Comparison of ENCODE assay signal across 1 cellular context in the genomic region with DNA sequence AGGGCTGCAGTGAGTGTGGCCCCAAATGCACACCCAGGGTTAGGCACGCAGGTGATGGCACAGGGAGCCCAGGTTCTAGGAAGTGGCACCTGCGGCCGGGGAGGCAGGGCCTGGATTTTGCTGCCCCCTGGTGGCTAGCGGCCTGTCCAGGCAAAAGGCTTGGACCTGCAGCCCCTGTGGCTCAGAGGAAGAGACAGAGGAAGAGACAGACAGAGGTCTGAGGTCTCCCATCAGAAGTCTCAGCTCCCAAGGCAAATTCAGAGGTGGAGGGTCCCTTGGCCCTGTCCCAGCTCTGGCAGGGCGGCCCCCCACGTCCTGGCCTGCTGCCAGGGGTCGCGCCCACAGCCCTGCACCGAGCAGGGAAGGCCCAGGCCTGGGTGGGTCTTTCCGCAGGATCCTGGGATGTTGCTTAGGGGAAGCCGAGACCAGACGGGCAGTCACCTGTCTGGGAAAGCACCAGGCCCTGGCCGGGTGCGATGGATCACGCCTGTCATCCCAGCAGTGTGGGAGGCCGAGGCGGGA.
TF ChIP-seq lines count a peak whose summit lies in the region.

No MANE protein-coding gene starts in this region.

TF ChIP-seq in K562, 482 proteins besides CTCF, POLR2A, EP300 and RAD21 (continued from another document and continues in another):
- 0 out of 4 replicates have a peak, but pooled peaks of 1 of the 2 experiments have one; percentile 18 for TF ChIP-seq TEAD1 (CRISPR knock-in tag; IDR thresholded peaks at IDR 0.05)
- TF ChIP-seq CEBPG (CRISPR knock-in tag; IDR thresholded peaks at IDR 0.05): no peak
- TF ChIP-seq CEBPG (tag; conservative IDR thresholded peaks at IDR 0.05 in 1 of 2, IDR thresholded peaks at IDR 0.05 in 1 of 2): no peak
- no peak; the same call in 1 of the 2 replicates for TF ChIP-seq MXI1 (IDR thresholded peaks at IDR 0.05; ENCODE audit: low read depth, low read length)
- peak; percentile 74; the same call in 1 of the 2 replicates for TF ChIP-seq SMARCA5 (IDR thresholded peaks at IDR 0.05)
- TF ChIP-seq ARID2 (IDR thresholded peaks at IDR 0.05): peak; percentile 87
- TF ChIP-seq ZNF41 (CRISPR knock-in tag; conservative IDR thresholded peaks at IDR 0.05): no peak
- no peak for TF ChIP-seq ZNF277 (CRISPR knock-in tag; IDR thresholded peaks at IDR 0.05; ENCODE audit: borderline replicate concordance)
- no peak for TF ChIP-seq ZNF707 (CRISPR knock-in tag; conservative IDR thresholded peaks at IDR 0.05)
- 0 out of 2 replicates have a peak, but pooled peaks have one; percentile 55 for TF ChIP-seq CBX1 (IDR thresholded peaks at IDR 0.05; ENCODE audit: low read depth)
- no peak for TF ChIP-seq CREBBP (IDR thresholded peaks at IDR 0.05; ENCODE audit: low read depth, low read length)
- TF ChIP-seq, protein P1, sequence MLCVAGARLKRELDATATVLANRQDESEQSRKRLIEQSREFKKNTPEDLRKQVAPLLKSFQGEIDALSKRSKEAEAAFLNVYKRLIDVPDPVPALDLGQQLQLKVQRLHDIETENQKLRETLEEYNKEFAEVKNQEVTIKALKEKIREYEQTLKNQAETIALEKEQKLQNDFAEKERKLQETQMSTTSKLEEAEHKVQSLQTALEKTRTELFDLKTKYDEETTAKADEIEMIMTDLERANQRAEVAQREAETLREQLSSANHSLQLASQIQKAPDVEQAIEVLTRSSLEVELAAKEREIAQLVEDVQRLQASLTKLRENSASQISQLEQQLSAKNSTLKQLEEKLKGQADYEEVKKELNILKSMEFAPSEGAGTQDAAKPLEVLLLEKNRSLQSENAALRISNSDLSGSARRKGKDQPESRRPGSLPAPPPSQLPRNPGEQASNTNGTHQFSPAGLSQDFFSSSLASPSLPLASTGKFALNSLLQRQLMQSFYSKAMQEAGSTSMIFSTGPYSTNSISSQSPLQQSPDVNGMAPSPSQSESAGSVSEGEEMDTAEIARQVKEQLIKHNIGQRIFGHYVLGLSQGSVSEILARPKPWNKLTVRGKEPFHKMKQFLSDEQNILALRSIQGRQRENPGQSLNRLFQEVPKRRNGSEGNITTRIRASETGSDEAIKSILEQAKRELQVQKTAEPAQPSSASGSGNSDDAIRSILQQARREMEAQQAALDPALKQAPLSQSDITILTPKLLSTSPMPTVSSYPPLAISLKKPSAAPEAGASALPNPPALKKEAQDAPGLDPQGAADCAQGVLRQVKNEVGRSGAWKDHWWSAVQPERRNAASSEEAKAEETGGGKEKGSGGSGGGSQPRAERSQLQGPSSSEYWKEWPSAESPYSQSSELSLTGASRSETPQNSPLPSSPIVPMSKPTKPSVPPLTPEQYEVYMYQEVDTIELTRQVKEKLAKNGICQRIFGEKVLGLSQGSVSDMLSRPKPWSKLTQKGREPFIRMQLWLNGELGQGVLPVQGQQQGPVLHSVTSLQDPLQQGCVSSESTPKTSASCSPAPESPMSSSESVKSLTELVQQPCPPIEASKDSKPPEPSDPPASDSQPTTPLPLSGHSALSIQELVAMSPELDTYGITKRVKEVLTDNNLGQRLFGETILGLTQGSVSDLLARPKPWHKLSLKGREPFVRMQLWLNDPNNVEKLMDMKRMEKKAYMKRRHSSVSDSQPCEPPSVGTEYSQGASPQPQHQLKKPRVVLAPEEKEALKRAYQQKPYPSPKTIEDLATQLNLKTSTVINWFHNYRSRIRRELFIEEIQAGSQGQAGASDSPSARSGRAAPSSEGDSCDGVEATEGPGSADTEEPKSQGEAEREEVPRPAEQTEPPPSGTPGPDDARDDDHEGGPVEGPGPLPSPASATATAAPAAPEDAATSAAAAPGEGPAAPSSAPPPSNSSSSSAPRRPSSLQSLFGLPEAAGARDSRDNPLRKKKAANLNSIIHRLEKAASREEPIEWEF (CRISPR knock-in tag; IDR thresholded peaks at IDR 0.05): no peak
- no peak for TF ChIP-seq POU5F1 (IDR thresholded peaks at IDR 0.05; ENCODE audit: borderline replicate concordance, low read depth, low read length, partially characterized antibody)
- TF ChIP-seq KAT8 (IDR thresholded peaks at IDR 0.05; ENCODE audit: low read depth): no peak
- TF ChIP-seq ZNF133 (CRISPR knock-in tag; IDR thresholded peaks at IDR 0.05): no peak
- TF ChIP-seq, protein P2, sequence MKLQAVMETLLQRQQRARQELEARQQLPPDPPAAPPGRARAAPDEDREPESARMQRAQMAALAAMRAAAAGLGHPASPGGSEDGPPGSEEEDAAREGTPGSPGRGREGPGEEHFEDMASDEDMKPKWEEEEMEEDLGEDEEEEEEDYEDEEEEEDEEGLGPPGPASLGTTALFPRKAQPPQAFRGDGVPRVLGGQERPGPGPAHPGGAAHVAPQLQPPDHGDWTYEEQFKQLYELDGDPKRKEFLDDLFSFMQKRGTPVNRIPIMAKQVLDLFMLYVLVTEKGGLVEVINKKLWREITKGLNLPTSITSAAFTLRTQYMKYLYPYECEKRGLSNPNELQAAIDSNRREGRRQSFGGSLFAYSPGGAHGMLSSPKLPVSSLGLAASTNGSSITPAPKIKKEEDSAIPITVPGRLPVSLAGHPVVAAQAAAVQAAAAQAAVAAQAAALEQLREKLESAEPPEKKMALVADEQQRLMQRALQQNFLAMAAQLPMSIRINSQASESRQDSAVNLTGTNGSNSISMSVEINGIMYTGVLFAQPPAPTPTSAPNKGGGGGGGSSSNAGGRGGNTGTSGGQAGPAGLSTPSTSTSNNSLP (IDR thresholded peaks at IDR 0.05; ENCODE audit: borderline replicate concordance, low read depth, low read length): no peak
- no peak for TF ChIP-seq MED1 (CRISPR knock-in tag; IDR thresholded peaks at IDR 0.05; ENCODE audit: borderline replicate concordance)
- TF ChIP-seq TCF15 (CRISPR knock-in tag; IDR thresholded peaks at IDR 0.05): no peak
- TF ChIP-seq, protein P3, sequence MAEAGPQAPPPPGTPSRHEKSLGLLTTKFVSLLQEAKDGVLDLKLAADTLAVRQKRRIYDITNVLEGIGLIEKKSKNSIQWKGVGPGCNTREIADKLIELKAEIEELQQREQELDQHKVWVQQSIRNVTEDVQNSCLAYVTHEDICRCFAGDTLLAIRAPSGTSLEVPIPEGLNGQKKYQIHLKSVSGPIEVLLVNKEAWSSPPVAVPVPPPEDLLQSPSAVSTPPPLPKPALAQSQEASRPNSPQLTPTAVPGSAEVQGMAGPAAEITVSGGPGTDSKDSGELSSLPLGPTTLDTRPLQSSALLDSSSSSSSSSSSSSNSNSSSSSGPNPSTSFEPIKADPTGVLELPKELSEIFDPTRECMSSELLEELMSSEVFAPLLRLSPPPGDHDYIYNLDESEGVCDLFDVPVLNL (CRISPR knock-in tag; IDR thresholded peaks at IDR 0.05; ENCODE audit: low read depth): no peak
- TF ChIP-seq ASH1L (IDR thresholded peaks at IDR 0.05; ENCODE audit: borderline replicate concordance, low read depth, partially characterized antibody): no peak
- TF ChIP-seq SMAD1 (IDR thresholded peaks at IDR 0.05; ENCODE audit: low read depth, low read length, partially characterized antibody): no peak
- TF ChIP-seq NFE2 (IDR thresholded peaks at IDR 0.05; ENCODE audit: low read depth): no peak
- TF ChIP-seq ATF6 (CRISPR knock-in tag; IDR thresholded peaks at IDR 0.05): 0 out of 2 replicates have a peak, but pooled peaks have one; percentile 80
- 0 out of 2 replicates have a peak, but pooled peaks have one; percentile 1 for TF ChIP-seq RBFOX2 (IDR thresholded peaks at IDR 0.05; ENCODE audit: low read depth, low read length)
- no peak for TF ChIP-seq HDAC8 (tag; IDR thresholded peaks at IDR 0.05)
- TF ChIP-seq, protein P4, sequence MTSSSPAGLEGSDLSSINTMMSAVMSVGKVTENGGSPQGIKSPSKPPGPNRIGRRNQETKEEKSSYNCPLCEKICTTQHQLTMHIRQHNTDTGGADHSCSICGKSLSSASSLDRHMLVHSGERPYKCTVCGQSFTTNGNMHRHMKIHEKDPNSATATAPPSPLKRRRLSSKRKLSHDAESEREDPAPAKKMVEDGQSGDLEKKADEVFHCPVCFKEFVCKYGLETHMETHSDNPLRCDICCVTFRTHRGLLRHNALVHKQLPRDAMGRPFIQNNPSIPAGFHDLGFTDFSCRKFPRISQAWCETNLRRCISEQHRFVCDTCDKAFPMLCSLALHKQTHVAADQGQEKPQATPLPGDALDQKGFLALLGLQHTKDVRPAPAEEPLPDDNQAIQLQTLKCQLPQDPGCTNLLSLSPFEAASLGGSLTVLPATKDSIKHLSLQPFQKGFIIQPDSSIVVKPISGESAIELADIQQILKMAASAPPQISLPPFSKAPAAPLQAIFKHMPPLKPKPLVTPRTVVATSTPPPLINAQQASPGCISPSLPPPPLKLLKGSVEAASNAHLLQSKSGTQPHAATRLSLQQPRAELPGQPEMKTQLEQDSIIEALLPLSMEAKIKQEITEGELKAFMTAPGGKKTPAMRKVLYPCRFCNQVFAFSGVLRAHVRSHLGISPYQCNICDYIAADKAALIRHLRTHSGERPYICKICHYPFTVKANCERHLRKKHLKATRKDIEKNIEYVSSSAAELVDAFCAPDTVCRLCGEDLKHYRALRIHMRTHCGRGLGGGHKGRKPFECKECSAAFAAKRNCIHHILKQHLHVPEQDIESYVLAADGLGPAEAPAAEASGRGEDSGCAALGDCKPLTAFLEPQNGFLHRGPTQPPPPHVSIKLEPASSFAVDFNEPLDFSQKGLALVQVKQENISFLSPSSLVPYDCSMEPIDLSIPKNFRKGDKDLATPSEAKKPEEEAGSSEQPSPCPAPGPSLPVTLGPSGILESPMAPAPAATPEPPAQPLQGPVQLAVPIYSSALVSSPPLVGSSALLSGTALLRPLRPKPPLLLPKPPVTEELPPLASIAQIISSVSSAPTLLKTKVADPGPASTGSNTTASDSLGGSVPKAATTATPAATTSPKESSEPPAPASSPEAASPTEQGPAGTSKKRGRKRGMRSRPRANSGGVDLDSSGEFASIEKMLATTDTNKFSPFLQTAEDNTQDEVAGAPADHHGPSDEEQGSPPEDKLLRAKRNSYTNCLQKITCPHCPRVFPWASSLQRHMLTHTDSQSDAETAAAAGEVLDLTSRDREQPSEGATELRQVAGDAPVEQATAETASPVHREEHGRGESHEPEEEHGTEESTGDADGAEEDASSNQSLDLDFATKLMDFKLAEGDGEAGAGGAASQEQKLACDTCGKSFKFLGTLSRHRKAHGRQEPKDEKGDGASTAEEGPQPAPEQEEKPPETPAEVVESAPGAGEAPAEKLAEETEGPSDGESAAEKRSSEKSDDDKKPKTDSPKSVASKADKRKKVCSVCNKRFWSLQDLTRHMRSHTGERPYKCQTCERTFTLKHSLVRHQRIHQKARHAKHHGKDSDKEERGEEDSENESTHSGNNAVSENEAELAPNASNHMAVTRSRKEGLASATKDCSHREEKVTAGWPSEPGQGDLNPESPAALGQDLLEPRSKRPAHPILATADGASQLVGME (CRISPR knock-in tag; IDR thresholded peaks at IDR 0.05): peak; percentile 52; the same call in 1 of the 2 replicates
- TF ChIP-seq ZC3H4 (CRISPR knock-in tag; IDR thresholded peaks at IDR 0.05; ENCODE audit: borderline replicate concordance): no peak
- no peak for TF ChIP-seq KLF6 (CRISPR knock-in tag; IDR thresholded peaks at IDR 0.05; ENCODE audit: borderline replicate concordance)
- TF ChIP-seq, protein P5, sequence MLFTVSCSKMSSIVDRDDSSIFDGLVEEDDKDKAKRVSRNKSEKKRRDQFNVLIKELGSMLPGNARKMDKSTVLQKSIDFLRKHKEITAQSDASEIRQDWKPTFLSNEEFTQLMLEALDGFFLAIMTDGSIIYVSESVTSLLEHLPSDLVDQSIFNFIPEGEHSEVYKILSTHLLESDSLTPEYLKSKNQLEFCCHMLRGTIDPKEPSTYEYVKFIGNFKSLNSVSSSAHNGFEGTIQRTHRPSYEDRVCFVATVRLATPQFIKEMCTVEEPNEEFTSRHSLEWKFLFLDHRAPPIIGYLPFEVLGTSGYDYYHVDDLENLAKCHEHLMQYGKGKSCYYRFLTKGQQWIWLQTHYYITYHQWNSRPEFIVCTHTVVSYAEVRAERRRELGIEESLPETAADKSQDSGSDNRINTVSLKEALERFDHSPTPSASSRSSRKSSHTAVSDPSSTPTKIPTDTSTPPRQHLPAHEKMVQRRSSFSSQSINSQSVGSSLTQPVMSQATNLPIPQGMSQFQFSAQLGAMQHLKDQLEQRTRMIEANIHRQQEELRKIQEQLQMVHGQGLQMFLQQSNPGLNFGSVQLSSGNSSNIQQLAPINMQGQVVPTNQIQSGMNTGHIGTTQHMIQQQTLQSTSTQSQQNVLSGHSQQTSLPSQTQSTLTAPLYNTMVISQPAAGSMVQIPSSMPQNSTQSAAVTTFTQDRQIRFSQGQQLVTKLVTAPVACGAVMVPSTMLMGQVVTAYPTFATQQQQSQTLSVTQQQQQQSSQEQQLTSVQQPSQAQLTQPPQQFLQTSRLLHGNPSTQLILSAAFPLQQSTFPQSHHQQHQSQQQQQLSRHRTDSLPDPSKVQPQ (CRISPR knock-in tag; IDR thresholded peaks at IDR 0.05; ENCODE audit: borderline replicate concordance): no peak
- 0 out of 2 replicates have a peak, but pooled peaks have one; percentile 32 for TF ChIP-seq POLR2AphosphoS2 (IDR thresholded peaks at IDR 0.05; ENCODE audit: low read length)
- TF ChIP-seq NFIC (IDR thresholded peaks at IDR 0.05): peak; percentile 93
- no peak; the same call in 1 of the 2 replicates for TF ChIP-seq GATAD2B (IDR thresholded peaks at IDR 0.05; ENCODE audit: borderline replicate concordance)
- TF ChIP-seq ZNF23 (CRISPR knock-in tag; IDR thresholded peaks at IDR 0.05): no peak
- TF ChIP-seq HDGF (IDR thresholded peaks at IDR 0.05): no peak
